In genomic region chr12:107318804-107319535, GRCh38 we compare ENCODE assay signal across 8 cellular contexts.
A peak's percentile ranks its signal among the peaks of the same experiment; 100 is the strongest.
DNase-seq lines count a peak whose midpoint lies in the region; ATAC-seq and TF ChIP-seq lines count a peak whose summit lies in the region.

No MANE protein-coding gene starts in this region.

- peaks cover 19% of the 10 kb centered on the region for H3K9me3 Mint-ChIP-seq in glutamatergic neuron (ENCODE audit: unreplicated experiment)

- DNase-seq in DMS114 treated with DMSO at 0.1 percent for 48 hours (lab: John Stamatoyannopoulos, UW; ENCODE audit: unreplicated experiment) (peak; percentile 16), MM.1S (no peak), glutamatergic neuron (peak; percentile 63), posterior vena cava (ENCODE audit: low spot score) (peak; percentile 80), AML-193 (lab: John Stamatoyannopoulos, UW) (no peak), NCI-H2107 (lab: John Stamatoyannopoulos, UW) (no peak)
- DNase-seq in activated effector memory CD4-positive, alpha-beta T cell treated with anti-CD3 and anti-CD28 coated beads, Interleukin-2, amount 50 U/mL, for 16 hours: peak; percentile 68

- H3K4me3 Mint-ChIP-seq in glutamatergic neuron (ENCODE audit: unreplicated experiment): peak overlapping the region; percentile 84

- no peaks in the 10 kb centered on the region for H4K20me1 ChIP-seq in MM.1S (ENCODE audit: insufficient read depth, low read length)

- H3K79me2 ChIP-seq in MM.1S (ENCODE audit: low read length): no peaks in the 10 kb centered on the region

- H3K4me1 ChIP-seq in MM.1S (ENCODE audit: low read length): no peaks in the 10 kb centered on the region

- peaks cover 26% of the 10 kb centered on the region for H3K27me3 Mint-ChIP-seq in glutamatergic neuron (ENCODE audit: unreplicated experiment)

- no peak for ATAC-seq in HG03280 (IDR thresholded peaks at IDR 0.05; ENCODE audit: unreplicated experiment)

- H3K4me1 Mint-ChIP-seq in glutamatergic neuron (ENCODE audit: low read depth, unreplicated experiment): peaks cover 11% of the 10 kb centered on the region

- peaks cover 31% of the 10 kb centered on the region for H3K27me3 ChIP-seq in MM.1S (replicated peaks; ENCODE audit: insufficient read depth, low read length)

- peak overlapping the region; percentile 53 for H3K4me3 ChIP-seq in MM.1S (ENCODE audit: low read length)

- H3K9me2 ChIP-seq in MM.1S (replicated peaks; ENCODE audit: insufficient read depth, low read length): no peaks in the 10 kb centered on the region

- H3K36me3 Mint-ChIP-seq in glutamatergic neuron (ENCODE audit: unreplicated experiment): no peaks in the 10 kb centered on the region

- H3K9ac ChIP-seq in MM.1S (ENCODE audit: low read length): no peak overlapping the region

- no peaks in the 10 kb centered on the region for H3F3A ChIP-seq in MM.1S (ENCODE audit: insufficient read depth, low read length)

- no peak for TF ChIP-seq CTCF in MM.1S (IDR thresholded peaks at IDR 0.05; ENCODE audit: low read length)
- TF ChIP-seq CTCF in glutamatergic neuron (IDR thresholded peaks at IDR 0.05; ENCODE audit: partially characterized antibody, unreplicated experiment): no peak

- H3K4me2 ChIP-seq in MM.1S (ENCODE audit: low read depth, low read length): peak overlapping the region; percentile 99

- intact Hi-C loops in posterior vena cava (cut with DNase I): no loop called here

- H3K27ac ChIP-seq in MM.1S (ENCODE audit: low read length): no peak overlapping the region

- H3K9me3 ChIP-seq in MM.1S (replicated peaks; ENCODE audit: insufficient read depth, low read length): no peaks in the 10 kb centered on the region

- H2AFZ ChIP-seq in MM.1S (ENCODE audit: low read length): peak overlapping the region; percentile 86

- no peak overlapping the region for H3K27ac Mint-ChIP-seq in glutamatergic neuron (ENCODE audit: unreplicated experiment)

- no peaks in the 10 kb centered on the region for H3K36me3 ChIP-seq in MM.1S (replicated peaks; ENCODE audit: insufficient read depth, low read length)

Comparison
In these comparisons a context has a peak if more than half of its experiments do, and no peak if none do; other contexts are left out.
1. DNase-seq: peak in DMS114 treated with DMSO at 0.1 percent for 48 hours (single experiment), activated effector memory CD4-positive, alpha-beta T cell treated with anti-CD3 and anti-CD28 coated beads, Interleukin-2, amount 50 U/mL, for 16 hours (single experiment), glutamatergic neuron (single experiment) and posterior vena cava (single experiment); none in MM.1S (single experiment), AML-193 (0 of 2) and NCI-H2107 (single experiment).